In the genomic region with DNA sequence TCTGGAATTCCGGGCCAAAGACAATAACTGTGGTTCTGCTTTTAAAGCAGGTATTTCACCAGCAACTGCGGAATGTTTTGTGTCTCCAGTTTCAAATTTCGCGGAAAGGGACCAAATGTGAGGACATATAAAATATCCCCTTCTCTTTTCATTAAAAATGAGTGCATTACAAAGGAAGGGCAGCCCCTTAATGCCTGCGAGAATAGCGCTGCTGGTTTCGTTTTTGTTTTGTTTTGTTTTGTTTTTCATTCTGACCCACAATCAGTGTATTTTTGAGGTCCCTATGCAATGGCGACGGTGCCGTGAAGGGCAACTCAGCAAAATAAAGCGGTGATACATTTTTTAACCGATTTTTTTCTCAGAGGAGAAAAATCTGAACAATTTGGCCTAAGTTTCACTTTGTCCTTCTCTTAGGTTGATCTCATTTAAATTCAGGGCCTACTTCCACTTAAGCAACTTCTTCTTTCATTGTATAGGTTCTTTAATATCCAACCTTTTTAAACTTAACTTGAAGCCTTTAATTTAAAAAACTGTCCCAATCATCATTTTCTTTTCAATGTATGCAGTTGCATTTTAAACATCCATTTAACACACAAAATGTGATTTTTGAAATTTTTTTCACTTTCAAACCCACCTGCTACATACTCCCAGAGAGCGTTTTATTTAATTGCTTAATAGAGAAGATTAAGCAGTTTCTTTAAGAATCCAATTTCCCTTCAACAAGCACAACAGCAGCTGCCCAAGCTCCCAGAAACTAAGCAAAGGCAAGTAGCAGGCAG, we compare ENCODE assay signal across 7 cellular contexts. TPM values are rescaled to one million over a fixed set of nuclear protein-coding genes. Genes with fewer than 3 reads are reported as not detected.
DNase-seq lines count a peak whose midpoint lies in the region; ATAC-seq and TF ChIP-seq lines count a peak whose summit lies in the region.

No MANE protein-coding gene starts in this region.

- in situ Hi-C loops in IMR-90 (cut with MboI; ENCODE audit: low sequenced_read_pairs): no loop called here

- H3K27ac ChIP-seq in IMR-90 (ENCODE audit: insufficient read depth, low read length) (peak overlapping the region; percentile 26), adrenal gland (peak overlapping the region; percentile 86 to 100 (median 99)), thymus (ENCODE audit: low read depth) (peak overlapping the region; percentile 99)

- H3K9me1 ChIP-seq in IMR-90 (ENCODE audit: insufficient read depth, low read length): no peaks in the 10 kb centered on the region

- no peak overlapping the region for H2AK9ac ChIP-seq in IMR-90 (replicated peaks; ENCODE audit: low read depth, low read length, poor library complexity)

- POLR2A ChIA-PET in IMR-90 (lab: Charles Lee; ENCODE audit: unreplicated experiment): no interaction called here

- H4K5ac ChIP-seq in IMR-90 (ENCODE audit: low read depth, low read length): peak overlapping the region; percentile 2; the same call in 1 of the 2 replicates

- no peak overlapping the region for H3K14ac ChIP-seq in IMR-90 (replicated peaks; ENCODE audit: low read depth, low read length)

- dilution Hi-C loops in IMR-90 (cut with HindIII; ENCODE audit: low sequenced_read_pairs, unreplicated experiment): no loop called here

- TF ChIP-seq RAD21 in IMR-90 (IDR thresholded peaks at IDR 0.05; ENCODE audit: low read length): no peak

- 30% methylated on average over 5 of the region's 13 CpGs; no CpG with 5 or more reads in 1 of the 2 experiments for WGBS in IMR-90 (ENCODE audit: extremely low coverage in 2 of 2, insufficient read length in 1 of 2), 2 experiments
- WGBS in adrenal gland, 4 donors: 9 to 20% (median 12%) methylated on average over 13 of the region's 13 CpGs
- 12% methylated on average over 13 of the region's 13 CpGs for WGBS in thymus

- no peak for TF ChIP-seq POLR2A in IMR-90 (IDR thresholded peaks at IDR 0.05; ENCODE audit: low read depth, low read length)
- TF ChIP-seq POLR2A in adrenal gland (IDR thresholded peaks at IDR 0.05): no peak

- H3K27me3 ChIP-seq in IMR-90 (ENCODE audit: control insufficient read depth, insufficient read depth, low read length): no peaks in the 10 kb centered on the region
- no peaks in the 10 kb centered on the region for H3K27me3 ChIP-seq in adrenal gland
- no peaks in the 10 kb centered on the region for H3K27me3 ChIP-seq in thymus (ENCODE audit: control insufficient read depth, insufficient read depth)

- H3K9ac ChIP-seq in IMR-90 (ENCODE audit: low read depth, low read length): peak overlapping the region; percentile 62

- no peak overlapping the region for H2AK5ac ChIP-seq in IMR-90 (ENCODE audit: low read depth, low read length)

- 0 out of 2 replicates have a peak overlapping the region, but pooled peaks have one; percentile 21 for H3K18ac ChIP-seq in IMR-90 (ENCODE audit: low read depth, low read length)

- peak overlapping the region; percentile 8; the same call in 1 of the 2 replicates for H3K23ac ChIP-seq in IMR-90 (ENCODE audit: low read depth, low read length)

- peak overlapping the region; percentile 27; the same call in 1 of the 2 replicates for H2BK20ac ChIP-seq in IMR-90 (ENCODE audit: low read depth, low read length)

- peak overlapping the region; percentile 96 for H2AFZ ChIP-seq in IMR-90 (replicated peaks; ENCODE audit: low read length, poor library complexity)

- H3K4ac ChIP-seq in IMR-90 (ENCODE audit: low read depth, low read length): peak overlapping the region; percentile 22; the same call in 1 of the 2 replicates

- H3K36me3 ChIP-seq in IMR-90 (ENCODE audit: control insufficient read depth, insufficient read depth, low read length) (no peaks in the 10 kb centered on the region), adrenal gland (replicated peaks in 1 of 2) (no peaks in the 10 kb centered on the region), thymus (ENCODE audit: control insufficient read depth, insufficient read depth) (no peaks in the 10 kb centered on the region)

- TF ChIP-seq CTCF in IMR-90 (conservative IDR thresholded peaks at IDR 0.05; ENCODE audit: low read depth, low read length) (no peak), adrenal gland (IDR thresholded peaks at IDR 0.05) (no peak)

- peak overlapping the region; percentile 41; the same call in 1 of the 2 replicates for H2BK120ac ChIP-seq in IMR-90 (ENCODE audit: low read depth, low read length)

- peak overlapping the region; percentile 62; the same call in 1 of the 2 replicates for H3K56ac ChIP-seq in IMR-90 (ENCODE audit: extremely low read depth, insufficient read depth, low read length)

- CTCF ChIA-PET in IMR-90 (lab: Yijun Ruan, JAX): no interaction called here

- peak overlapping the region in 1 of 2 experiments; percentile 18; a peak in 1 of 4 replicates for H4K8ac ChIP-seq in IMR-90 (ENCODE audit: low read depth in 2 of 2, low read length in 2 of 2)

- H3K9me3 ChIP-seq in IMR-90 (ENCODE audit: control insufficient read depth, insufficient read depth, low read length) (no peaks in the 10 kb centered on the region), adrenal gland (replicated peaks in 1 of 3) (no peaks in the 10 kb centered on the region), thymus (ENCODE audit: control insufficient read depth) (no peaks in the 10 kb centered on the region)

- peak overlapping the region; percentile 15 for H2BK5ac ChIP-seq in IMR-90 (ENCODE audit: low read depth, low read length, poor library complexity, severe bottlenecking)

- intact Hi-C loops in IMR-90 (cut with micrococcal nuclease) (loop anchor here (1.0 to 5.0 kb wide), 5 partner anchors 79 to 479 kb away; partner anchors contain the start of gene AIG1), adrenal gland (cut with DNase I) (loop anchor here (10.0 kb wide), 2 partner anchors 63 to 253 kb away; no protein-coding TSS in a partner anchor)

- H3K4me2 ChIP-seq in IMR-90 (ENCODE audit: low read depth, low read length): peak overlapping the region; percentile 88

- H3K4me1 ChIP-seq in IMR-90 (ENCODE audit: control insufficient read depth, insufficient read depth, low read length) (peaks cover 3% of the 10 kb centered on the region), adrenal gland (replicated peaks in 1 of 2) (peaks cover 10 to 18% of the 10 kb centered on the region in 2 donors), thymus (ENCODE audit: control insufficient read depth, insufficient read depth, low read length) (no peaks in the 10 kb centered on the region)

- H4K91ac ChIP-seq in IMR-90 (ENCODE audit: insufficient read depth, low read depth, low read length): no peak overlapping the region

- no peak overlapping the region for H2BK15ac ChIP-seq in IMR-90 (ENCODE audit: low read depth, low read length)

- peaks cover 5% of the 10 kb centered on the region; the same call in 1 of the 2 replicates for H4K20me1 ChIP-seq in IMR-90 (ENCODE audit: insufficient read depth, low read length)

- DNase-seq in IMR-90 (no peak), adrenal gland (peak in 2 of 7 donors; percentile 25 to 54), left kidney (ENCODE audit: low read depth, low spot score) (peak; percentile 17), NCI-H226 (no peak)

- no TSS peak for BruUV-seq in IMR-90 (replicated peaks; lab: Mats Ljungman, UMichigan)

- H3K79me1 ChIP-seq in IMR-90 (ENCODE audit: low read depth in 1 of 2, low read length in 2 of 2): peaks cover 0 to 11% of the 10 kb centered on the region in 2 experiments; a peak in 2 of 4 replicates

- ATAC-seq in GM18499 (IDR thresholded peaks at IDR 0.05; ENCODE audit: insufficient read depth, unreplicated experiment) (peak; percentile 22), GM21529 (IDR thresholded peaks at IDR 0.05; ENCODE audit: unreplicated experiment) (peak; percentile 27), IMR-90 (ENCODE audit: low read depth) (no peak)

- H3K4me3 ChIP-seq in IMR-90 (ENCODE audit: insufficient read depth, low read depth, low read length) (peak overlapping the region; percentile 74), adrenal gland (peak overlapping the region; percentile 19 to 94 (median 64)), thymus (ENCODE audit: low read length) (peak overlapping the region; percentile 93)

TF ChIP-seq in IMR-90, 13 proteins besides CTCF, POLR2A, EP300 and RAD21:
- TF ChIP-seq CEBPB (IDR thresholded peaks at IDR 0.05; ENCODE audit: low read depth, low read length) (no peak), MAFK (IDR thresholded peaks at IDR 0.05; ENCODE audit: low read depth, low read length) (0 out of 2 replicates have a peak, but pooled peaks have one; percentile 9)

RNA-seq across cellular contexts. Expression of gene HIVEP2, which starts 2.9 kb away (rescaled TPM):
- total RNA-seq in IMR-90 (2012; rRNA removed) (11.1 and 11.3 TPM in 2 replicates), adrenal gland (10 to 100 TPM; 10.7 to 27.6 (median 20.4) TPM)
- polyA plus RNA-seq in IMR-90 (2012; rRNA removed) (4.2 and 4.3 TPM in 2 replicates), adrenal gland (1 to 10 TPM; 5.4 to 9.0 (median 8.4) TPM), thymus (11.6 TPM)
- 1.4 and 1.5 TPM in 2 replicates for polyA plus RNA-seq in IMR-90 (2012; cell fraction: cytosol; rRNA removed)
- 2.9 and 6.6 TPM in 2 replicates for polyA plus RNA-seq in IMR-90 (2012; cell fraction: nucleus; rRNA removed; ENCODE audit: low replicate concordance)

Comparison
In these comparisons a context has a peak if more than half of its experiments do, and no peak if none do; other contexts are left out.
1. H3K27ac ChIP-seq: peak in every context shown above with its lines; median percentile 99 in adrenal gland; 99 in thymus; 26 in IMR-90.